18 cellular contexts compared by ENCODE assay signal in the genomic region with DNA sequence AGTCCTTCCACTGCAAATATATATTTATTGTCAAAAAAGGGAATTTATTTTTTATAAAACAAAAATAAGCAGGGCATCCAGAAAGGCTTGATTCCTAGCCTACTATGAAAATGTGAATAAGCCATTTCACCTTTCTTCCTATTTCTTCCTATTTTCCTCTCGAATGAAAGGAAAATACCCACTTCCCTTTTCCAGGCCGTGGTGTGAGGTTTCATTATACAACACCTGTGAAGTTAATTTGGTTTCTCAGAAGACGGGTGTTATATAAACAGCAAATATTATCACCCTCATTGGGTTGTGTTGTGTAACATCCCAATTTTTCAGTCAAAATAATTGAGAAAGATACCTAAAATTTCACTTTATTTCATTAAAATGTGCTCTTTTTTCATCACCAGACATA.
A peak's percentile ranks its signal among the peaks of the same experiment; 100 is the strongest.
DNase-seq lines count a peak whose midpoint lies in the region; ATAC-seq and TF ChIP-seq lines count a peak whose summit lies in the region.
"Had no signal": no experiment of that assay in that cellular context is flagged by ENCODE, and none has a peak within 500 bp of the region (broad histone marks: within the 10 kb centered on the region; RNA-seq: fewer than 3 reads in every experiment).

No MANE protein-coding gene starts in this region.

- POLR2A ChIA-PET in HEK293 (lab: Yijun Ruan, JAX) = no interaction called here

- no peaks in the 10 kb centered on the region for H3K27me3 ChIP-seq in BE2C
- H3K27me3 ChIP-seq: BLaER1 treated with 17β-estradiol and CSF1 and Interleukin-3, amounts not matched to agents 10 nM and 100 nM had no signal

- peaks cover 10% of the 10 kb centered on the region for H3K4me1 Mint-ChIP-seq in nephron
- H3K4me1 Mint-ChIP-seq in stimulated activated naive CD8-positive, alpha-beta T cell treated with anti-CD3 and anti-CD28 coated beads, Interleukin-15, amount 100 ng/mL, for 72 hours = no peaks in the 10 kb centered on the region

- DNase-seq in BE2C (no peak), RPMI8226 (peak; percentile 69)
- no peak for DNase-seq in stimulated activated naive CD8-positive, alpha-beta T cell treated with anti-CD3 and anti-CD28 coated beads, Interleukin-15, amount 100 ng/mL, for 72 hours
- DNase-seq: DMS153, EL, MV-4-11, NCI-H1417 treated with DMSO at 0.1 percent for 48 hours, NCI-H2029, NCI-H526 treated with DMSO at 0.1 percent for 48 hours, PC-3 had no signal

- peak overlapping the region; percentile 17; the same call in 1 of the 2 replicates for H3K4me3 ChIP-seq in BE2C (ENCODE audit: low read depth, low read length)
- H3K4me3 ChIP-seq in HEK293 (ENCODE audit: low read depth, low read length) = no peak overlapping the region
- H3K4me3 ChIP-seq: BLaER1 treated with 17β-estradiol and CSF1 and Interleukin-3, amounts not matched to agents 10 nM and 100 nM; GM23338 had no signal

- no peak overlapping the region for H3K4me3 Mint-ChIP-seq in nephron
- H3K4me3 Mint-ChIP-seq in stimulated activated naive CD8-positive, alpha-beta T cell treated with anti-CD3 and anti-CD28 coated beads, Interleukin-15, amount 100 ng/mL, for 72 hours = no peak overlapping the region
- H3K4me3 Mint-ChIP-seq: GM23338 had no signal

- no peak for TF ChIP-seq CTCF in BE2C (IDR thresholded peaks at IDR 0.05; ENCODE audit: low read depth, low read length)
- no peak for TF ChIP-seq CTCF in HEK293 (tag by site-specific recombination; IDR thresholded peaks at IDR 0.05)
- TF ChIP-seq CTCF in nephron (IDR thresholded peaks at IDR 0.05; ENCODE audit: unreplicated experiment in 3 of 3) = no peak

- peaks cover 42% of the 10 kb centered on the region for H3K4me1 ChIP-seq in BE2C
- no peaks in the 10 kb centered on the region for H3K4me1 ChIP-seq in HEK293 (ENCODE audit: control insufficient read depth, insufficient read depth, low read length)

- CTCF ChIA-PET in HEK293 (lab: Yijun Ruan, JAX) = interaction anchor here (4.9 kb wide), 1 partner anchor 1408 kb away, joined by 98 read pairs; no protein-coding TSS in a partner anchor

- peak overlapping the region; percentile 21 for H3K27ac ChIP-seq in HEK293 (ENCODE audit: extremely low read depth, low read depth, low read length)
- H3K27ac ChIP-seq: BLaER1 treated with 17β-estradiol and CSF1 and Interleukin-3, amounts not matched to agents 10 nM and 100 nM had no signal

- no peaks in the 10 kb centered on the region for H3K36me3 Mint-ChIP-seq in nephron (ENCODE audit: low read depth)

- no peak for ATAC-seq in stimulated activated naive CD8-positive, alpha-beta T cell treated with anti-CD3 and anti-CD28 coated beads, Interleukin-15, amount 100 ng/mL, for 72 hours
- ATAC-seq in HG02852 (IDR thresholded peaks at IDR 0.05; ENCODE audit: unreplicated experiment) (no peak), HG03280 (IDR thresholded peaks at IDR 0.05; ENCODE audit: unreplicated experiment) (no peak)
- no peak for ATAC-seq in activated CD4-positive, CD25-positive, alpha-beta regulatory T cell treated with anti-CD3 and anti-CD28 coated beads, Interleukin-2, amount 50 U/mL, for 24 hours
- ATAC-seq: GM23338, HepG2, PC-3 had no signal

- peak overlapping the region; percentile 43 to 76 (median 75) for H3K27ac Mint-ChIP-seq in nephron
- H3K27ac Mint-ChIP-seq in stimulated activated naive CD8-positive, alpha-beta T cell treated with anti-CD3 and anti-CD28 coated beads, Interleukin-15, amount 100 ng/mL, for 72 hours = no peak overlapping the region
- H3K27ac Mint-ChIP-seq: GM23338 had no signal

- no peaks in the 10 kb centered on the region for H3K9me3 Mint-ChIP-seq in nephron
- H3K9me3 Mint-ChIP-seq in stimulated activated naive CD8-positive, alpha-beta T cell treated with anti-CD3 and anti-CD28 coated beads, Interleukin-15, amount 100 ng/mL, for 72 hours = no peaks in the 10 kb centered on the region
- H3K9me3 Mint-ChIP-seq: GM23338 had no signal

- H3K36me3 ChIP-seq in BE2C (no peaks in the 10 kb centered on the region), HEK293 (ENCODE audit: control insufficient read depth in 2 of 2, insufficient read depth in 1 of 2, low read length in 2 of 2) (no peaks in the 10 kb centered on the region)
- H3K36me3 ChIP-seq: BLaER1 treated with 17β-estradiol and CSF1 and Interleukin-3, amounts not matched to agents 10 nM and 100 nM had no signal

- peaks cover 4% of the 10 kb centered on the region for H3K27me3 Mint-ChIP-seq in nephron (ENCODE audit: low read depth)
- no peaks in the 10 kb centered on the region for H3K27me3 Mint-ChIP-seq in stimulated activated naive CD8-positive, alpha-beta T cell treated with anti-CD3 and anti-CD28 coated beads, Interleukin-15, amount 100 ng/mL, for 72 hours

- H3K9me3 ChIP-seq in BE2C = no peaks in the 10 kb centered on the region
- no peaks in the 10 kb centered on the region for H3K9me3 ChIP-seq in HEK293 (ENCODE audit: control insufficient read depth, insufficient read depth, low read depth, low read length)
- H3K9me3 ChIP-seq: BLaER1 treated with 17β-estradiol and CSF1 and Interleukin-3, amounts not matched to agents 10 nM and 100 nM had no signal

TF ChIP-seq in HEK293, 187 proteins besides CTCF, POLR2A, EP300 and RAD21:
- TF ChIP-seq, protein P1, sequence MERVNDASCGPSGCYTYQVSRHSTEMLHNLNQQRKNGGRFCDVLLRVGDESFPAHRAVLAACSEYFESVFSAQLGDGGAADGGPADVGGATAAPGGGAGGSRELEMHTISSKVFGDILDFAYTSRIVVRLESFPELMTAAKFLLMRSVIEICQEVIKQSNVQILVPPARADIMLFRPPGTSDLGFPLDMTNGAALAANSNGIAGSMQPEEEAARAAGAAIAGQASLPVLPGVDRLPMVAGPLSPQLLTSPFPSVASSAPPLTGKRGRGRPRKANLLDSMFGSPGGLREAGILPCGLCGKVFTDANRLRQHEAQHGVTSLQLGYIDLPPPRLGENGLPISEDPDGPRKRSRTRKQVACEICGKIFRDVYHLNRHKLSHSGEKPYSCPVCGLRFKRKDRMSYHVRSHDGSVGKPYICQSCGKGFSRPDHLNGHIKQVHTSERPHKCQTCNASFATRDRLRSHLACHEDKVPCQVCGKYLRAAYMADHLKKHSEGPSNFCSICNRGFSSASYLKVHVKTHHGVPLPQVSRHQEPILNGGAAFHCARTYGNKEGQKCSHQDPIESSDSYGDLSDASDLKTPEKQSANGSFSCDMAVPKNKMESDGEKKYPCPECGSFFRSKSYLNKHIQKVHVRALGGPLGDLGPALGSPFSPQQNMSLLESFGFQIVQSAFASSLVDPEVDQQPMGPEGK (tag by site-specific recombination; IDR thresholded peaks at IDR 0.05) = no peak
- no peak for TF ChIP-seq ZNF560 (tag by site-specific recombination; IDR thresholded peaks at IDR 0.05; ENCODE audit: borderline replicate concordance)
- TF ChIP-seq, protein P2, sequence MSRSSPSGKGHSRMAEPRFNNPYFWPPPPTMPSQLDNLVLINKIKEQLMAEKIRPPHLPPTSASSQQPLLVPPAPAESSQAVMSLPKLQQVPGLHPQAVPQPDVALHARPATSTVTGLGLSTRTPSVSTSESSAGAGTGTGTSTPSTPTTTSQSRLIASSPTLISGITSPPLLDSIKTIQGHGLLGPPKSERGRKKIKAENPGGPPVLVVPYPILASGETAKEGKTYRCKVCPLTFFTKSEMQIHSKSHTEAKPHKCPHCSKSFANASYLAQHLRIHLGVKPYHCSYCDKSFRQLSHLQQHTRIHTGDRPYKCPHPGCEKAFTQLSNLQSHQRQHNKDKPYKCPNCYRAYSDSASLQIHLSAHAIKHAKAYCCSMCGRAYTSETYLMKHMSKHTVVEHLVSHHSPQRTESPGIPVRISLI (tag by site-specific recombination; IDR thresholded peaks at IDR 0.05) = no peak
- TF ChIP-seq ZIC2 (tag by site-specific recombination; IDR thresholded peaks at IDR 0.05) = no peak
- TF ChIP-seq ZNF529 (tag by site-specific recombination; IDR thresholded peaks at IDR 0.05; ENCODE audit: insufficient replicate concordance) = no peak
- no peak for TF ChIP-seq HOXA7 (CRISPR knock-in tag; IDR thresholded peaks at IDR 0.05; ENCODE audit: borderline replicate concordance)
- no peak for TF ChIP-seq REPIN1 (tag by site-specific recombination; IDR thresholded peaks at IDR 0.05; ENCODE audit: low read depth)
- no peak for TF ChIP-seq ZNF302 (tag by site-specific recombination; IDR thresholded peaks at IDR 0.05; ENCODE audit: low read depth)
- TF ChIP-seq KLF9 (tag by site-specific recombination; IDR thresholded peaks at IDR 0.05; ENCODE audit: low read depth) = no peak
- no peak for TF ChIP-seq ZNF202 (tag by site-specific recombination; IDR thresholded peaks at IDR 0.05; ENCODE audit: borderline replicate concordance)
- TF ChIP-seq ZNF837 (tag by site-specific recombination; IDR thresholded peaks at IDR 0.05) = no peak
- no peak for TF ChIP-seq HOXC10 (CRISPR knock-in tag; IDR thresholded peaks at IDR 0.05)
- no peak for TF ChIP-seq ZNF626 (tag by site-specific recombination; IDR thresholded peaks at IDR 0.05)
- TF ChIP-seq ZNF521 (tag by site-specific recombination; IDR thresholded peaks at IDR 0.05) = no peak
TF ChIP-seq in HEK293: peak in this region for 0.

Comparison
In these comparisons a context has a peak if more than half of its experiments do, and no peak if none do; other contexts are left out.
1. H3K27ac Mint-ChIP-seq: peak in nephron (3 of 3); none in stimulated activated naive CD8-positive, alpha-beta T cell treated with anti-CD3 and anti-CD28 coated beads, Interleukin-15, amount 100 ng/mL, for 72 hours (0 of 2).